In the genomic region with DNA sequence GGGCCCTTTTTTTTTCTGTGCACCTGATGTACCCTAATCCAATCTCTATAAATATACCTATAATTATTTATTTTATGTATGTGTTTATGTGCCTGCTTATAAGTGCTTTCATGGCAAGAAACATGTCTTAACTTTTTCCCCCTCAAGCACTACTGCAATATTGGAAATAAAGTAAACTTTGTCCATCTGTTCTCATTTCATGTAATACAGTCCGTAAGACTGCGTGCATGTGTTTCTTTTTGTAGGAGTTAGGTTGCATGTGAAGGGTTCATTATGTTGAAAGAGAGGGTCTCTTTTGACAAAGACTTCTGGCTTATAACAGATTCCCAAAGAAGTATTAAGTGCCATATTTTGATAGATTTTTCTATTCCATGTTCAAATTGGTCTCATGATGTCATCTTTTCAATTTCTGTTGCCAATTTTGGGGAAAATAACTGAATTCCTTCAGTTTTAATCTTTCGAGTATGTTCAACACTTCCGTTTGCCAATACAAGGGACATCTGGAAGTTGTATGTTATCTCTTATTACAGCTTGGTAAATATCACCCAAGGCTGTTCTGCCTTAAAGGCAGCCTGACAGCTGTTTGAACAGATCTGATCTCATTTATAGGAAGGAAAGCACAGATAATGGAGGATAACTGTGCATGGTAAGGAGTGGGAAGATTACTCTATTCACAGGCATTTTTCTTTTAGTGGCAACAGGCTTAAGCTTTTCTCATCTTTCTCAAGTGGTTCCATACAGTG, we compare ENCODE assay signal across 15 cellular contexts.
"Had no signal": no experiment of that assay in that cellular context is flagged by ENCODE, and none has a peak within 500 bp of the region (broad histone marks: within the 10 kb centered on the region; RNA-seq: fewer than 3 reads in every experiment).

No MANE protein-coding gene starts in this region.

- H3K27ac Mint-ChIP-seq: activated CD8-positive, alpha-beta T cell treated with anti-CD3 and anti-CD28 coated beads for 36 hours; activated naive CD4-positive, alpha-beta T cell treated with anti-CD3 and anti-CD28 coated beads, Interleukin-2, amount 10 ng/mL, durations not matched to agents 7 days and 5 days; effector memory CD8-positive, alpha-beta T cell; memory B cell; nephron progenitor cell; stimulated activated naive CD8-positive, alpha-beta T cell treated with anti-CD3 and anti-CD28 coated beads, Interleukin-15, amount 100 ng/mL, for 72 hours had no signal

- H3K27me3 ChIP-seq: body of pancreas, uterus had no signal

- H3K4me1 ChIP-seq: body of pancreas, uterus had no signal

- H3K36me3 ChIP-seq: thoracic aorta, uterus had no signal

- ATAC-seq: activated CD8-positive, alpha-beta T cell treated with anti-CD3 and anti-CD28 coated beads for 36 hours; body of pancreas; effector memory CD8-positive, alpha-beta T cell; left colon; stimulated activated naive CD8-positive, alpha-beta T cell treated with anti-CD3 and anti-CD28 coated beads, Interleukin-15, amount 100 ng/mL, for 72 hours had no signal

- H3K9me3 ChIP-seq: thoracic aorta, uterus had no signal

- H3K27ac ChIP-seq: body of pancreas, epithelial cell of prostate, thoracic aorta, uterus had no signal

- H3K4me1 Mint-ChIP-seq: activated naive CD4-positive, alpha-beta T cell treated with anti-CD3 and anti-CD28 coated beads, Interleukin-2, amount 10 ng/mL, durations not matched to agents 7 days and 5 days; memory B cell; nephron progenitor cell; stimulated activated naive CD8-positive, alpha-beta T cell treated with anti-CD3 and anti-CD28 coated beads, Interleukin-15, amount 100 ng/mL, for 72 hours had no signal

- H3K4me3 Mint-ChIP-seq: activated CD8-positive, alpha-beta T cell treated with anti-CD3 and anti-CD28 coated beads for 36 hours; activated naive CD4-positive, alpha-beta T cell treated with anti-CD3 and anti-CD28 coated beads, Interleukin-2, amount 10 ng/mL, durations not matched to agents 7 days and 5 days; effector memory CD8-positive, alpha-beta T cell; memory B cell; nephron progenitor cell; stimulated activated naive CD8-positive, alpha-beta T cell treated with anti-CD3 and anti-CD28 coated beads, Interleukin-15, amount 100 ng/mL, for 72 hours had no signal

- H3K4me3 ChIP-seq: body of pancreas, thoracic aorta, uterus had no signal

- DNase-seq: activated CD4-positive, alpha-beta T cell treated with anti-CD3 and anti-CD28 coated beads for 4 hours; activated CD8-positive, alpha-beta memory T cell treated with anti-CD3 and anti-CD28 coated beads, Interleukin-2, amount 50 U/mL, for 4 hours; activated CD8-positive, alpha-beta T cell treated with anti-CD3 and anti-CD28 coated beads for 36 hours; activated naive CD4-positive, alpha-beta T cell treated with anti-CD3 and anti-CD28 coated beads, Interleukin-2, amount 10 ng/mL, durations not matched to agents 7 days and 5 days; body of pancreas; effector memory CD8-positive, alpha-beta T cell; glutamatergic neuron; left colon; nephron progenitor cell; stimulated activated CD4-positive, alpha-beta T cell treated with anti-CD3 and anti-CD28 coated beads, Interleukin-4, amount 100 ng/mL, for 24 hours; stimulated activated naive CD8-positive, alpha-beta T cell treated with anti-CD3 and anti-CD28 coated beads, Interleukin-15, amount 100 ng/mL, for 72 hours; uterus had no signal

- H3K36me3 Mint-ChIP-seq: activated naive CD4-positive, alpha-beta T cell treated with anti-CD3 and anti-CD28 coated beads, Interleukin-2, amount 10 ng/mL, durations not matched to agents 7 days and 5 days had no signal

- H3K27me3 Mint-ChIP-seq: activated CD8-positive, alpha-beta T cell treated with anti-CD3 and anti-CD28 coated beads for 36 hours; activated naive CD4-positive, alpha-beta T cell treated with anti-CD3 and anti-CD28 coated beads, Interleukin-2, amount 10 ng/mL, durations not matched to agents 7 days and 5 days; effector memory CD8-positive, alpha-beta T cell; memory B cell; stimulated activated naive CD8-positive, alpha-beta T cell treated with anti-CD3 and anti-CD28 coated beads, Interleukin-15, amount 100 ng/mL, for 72 hours had no signal
